8 cellular contexts compared by ENCODE assay signal in the genomic region with DNA sequence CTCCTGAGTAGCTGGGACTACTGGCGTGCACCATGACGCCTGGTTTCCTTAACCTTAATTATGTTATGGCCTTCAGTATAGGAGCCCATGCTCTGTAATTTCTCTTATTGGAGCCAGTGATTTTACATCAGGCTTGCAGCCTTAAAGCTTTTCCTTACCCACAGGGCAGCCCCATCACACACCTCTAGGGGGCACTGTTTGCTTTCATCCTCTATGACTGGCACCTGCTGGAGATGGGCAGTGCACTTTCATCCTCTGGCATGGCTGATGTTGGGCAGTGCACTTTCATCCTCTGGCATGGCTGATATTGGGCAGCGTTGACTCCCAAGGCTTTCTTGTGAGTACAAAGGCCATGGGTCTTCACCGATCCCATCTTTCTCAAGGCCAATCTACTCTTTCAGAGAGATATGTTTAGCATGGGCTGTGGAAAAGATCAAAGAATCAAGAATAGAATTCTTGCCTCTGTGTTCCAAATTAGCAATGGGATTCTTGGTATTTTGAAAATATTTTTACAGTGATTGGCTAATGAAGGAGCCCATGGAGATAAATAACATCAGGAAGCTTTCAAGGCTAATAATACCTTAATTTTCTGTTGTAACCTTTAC.
A peak's percentile ranks its signal among the peaks of the same experiment; 100 is the strongest.
DNase-seq lines count a peak whose midpoint lies in the region; ATAC-seq and TF ChIP-seq lines count a peak whose summit lies in the region.

No MANE protein-coding gene starts in this region.

- H3K27me3 ChIP-seq in OCI-LY3 (ENCODE audit: low read depth, low read length): no peaks in the 10 kb centered on the region

- H3K36me3 ChIP-seq in HEK293 (ENCODE audit: control insufficient read depth in 2 of 2, insufficient read depth in 1 of 2, low read length in 2 of 2) (no peaks in the 10 kb centered on the region), OCI-LY3 (replicated peaks; ENCODE audit: low read depth, low read length) (no peaks in the 10 kb centered on the region)

- H3K4me3 ChIP-seq in HEK293 (ENCODE audit: low read depth, low read length) (no peak overlapping the region), OCI-LY3 (ENCODE audit: low read length) (no peak overlapping the region)

- CTCF ChIA-PET in HEK293 (lab: Yijun Ruan, JAX): interaction anchor here (0.5 to 3.0 kb wide), 53 partner anchors 9 to 1488 kb away, joined by 3 to 21 read pairs (median 4); a partner anchor contains a TSS

- no peak overlapping the region for H3K27ac ChIP-seq in C4-2B
- no peak overlapping the region for H3K27ac ChIP-seq in HEK293 (ENCODE audit: extremely low read depth, low read depth, low read length)
- no peak overlapping the region for H3K27ac ChIP-seq in OCI-LY3 (ENCODE audit: low read length)
- no peak overlapping the region for H3K27ac ChIP-seq in substantia nigra (ENCODE audit: low read depth, low read length, poor library complexity, severe bottlenecking)

- no peak overlapping the region for H3K9ac ChIP-seq in OCI-LY3 (ENCODE audit: low read length)

- peak; percentile 82 for TF ChIP-seq CTCF in C4-2B (conservative IDR thresholded peaks at IDR 0.05)
- 0 out of 2 replicates have a peak, but pooled peaks have one; percentile 20 for TF ChIP-seq CTCF in HEK293 (tag by site-specific recombination; IDR thresholded peaks at IDR 0.05)
- peak; percentile 99 for TF ChIP-seq CTCF in OCI-LY3 (IDR thresholded peaks at IDR 0.05; ENCODE audit: low read depth, low read length)

- no peak overlapping the region for H2AFZ ChIP-seq in OCI-LY3 (ENCODE audit: low read depth, low read length)

- H3K4me2 ChIP-seq in OCI-LY3 (ENCODE audit: low read length): no peak overlapping the region

- H3K4me1 ChIP-seq in HEK293 (ENCODE audit: control insufficient read depth, insufficient read depth, low read length) (peaks cover 7% of the 10 kb centered on the region; the same call in 1 of the 2 replicates), OCI-LY3 (ENCODE audit: low read length) (peaks cover 28% of the 10 kb centered on the region)

- H4K20me1 ChIP-seq in OCI-LY3 (ENCODE audit: insufficient read depth, low read length): no peaks in the 10 kb centered on the region

- no peaks in the 10 kb centered on the region for H3K79me2 ChIP-seq in OCI-LY3 (ENCODE audit: low read length)

- DNase-seq in amniotic epithelial cell (ENCODE audit: low read depth) (peak; percentile 24), left kidney (ENCODE audit: low read depth, low spot score) (peak; percentile 67), substantia nigra (lab: John Stamatoyannopoulos, UW) (peak in 40 of 49 donors; percentile 4 to 72 (median 34)), OCI-M2 (lab: John Stamatoyannopoulos, UW; ENCODE audit: unreplicated experiment) (no peak)

- ATAC-seq in GM21786 (IDR thresholded peaks at IDR 0.05; ENCODE audit: unreplicated experiment): no peak

- POLR2A ChIA-PET in HEK293 (lab: Yijun Ruan, JAX): no interaction called here

- H3K9me3 ChIP-seq in HEK293 (ENCODE audit: control insufficient read depth, insufficient read depth, low read depth, low read length): no peaks in the 10 kb centered on the region
- no peaks in the 10 kb centered on the region for H3K9me3 ChIP-seq in OCI-LY3 (ENCODE audit: insufficient read depth, low read length)

TF ChIP-seq in HEK293, 187 proteins besides CTCF, POLR2A, EP300 and RAD21:
- TF ChIP-seq ZNF132 (tag by site-specific recombination; IDR thresholded peaks at IDR 0.05; ENCODE audit: borderline replicate concordance): no peak
- no peak for TF ChIP-seq ZNF133 (tag by site-specific recombination; IDR thresholded peaks at IDR 0.05)
- TF ChIP-seq ZNF654 (tag by site-specific recombination; IDR thresholded peaks at IDR 0.05; ENCODE audit: low read depth): peak; percentile 32

Comparison
In these comparisons a context has a peak if more than half of its experiments do, and no peak if none do; other contexts are left out.
1. CTCF ChIP-seq: peak in every context shown above with its lines; median percentile 99 in OCI-LY3; 82 in C4-2B; 20 in HEK293.